2 cellular contexts compared by ENCODE assay signal in the genomic region with DNA sequence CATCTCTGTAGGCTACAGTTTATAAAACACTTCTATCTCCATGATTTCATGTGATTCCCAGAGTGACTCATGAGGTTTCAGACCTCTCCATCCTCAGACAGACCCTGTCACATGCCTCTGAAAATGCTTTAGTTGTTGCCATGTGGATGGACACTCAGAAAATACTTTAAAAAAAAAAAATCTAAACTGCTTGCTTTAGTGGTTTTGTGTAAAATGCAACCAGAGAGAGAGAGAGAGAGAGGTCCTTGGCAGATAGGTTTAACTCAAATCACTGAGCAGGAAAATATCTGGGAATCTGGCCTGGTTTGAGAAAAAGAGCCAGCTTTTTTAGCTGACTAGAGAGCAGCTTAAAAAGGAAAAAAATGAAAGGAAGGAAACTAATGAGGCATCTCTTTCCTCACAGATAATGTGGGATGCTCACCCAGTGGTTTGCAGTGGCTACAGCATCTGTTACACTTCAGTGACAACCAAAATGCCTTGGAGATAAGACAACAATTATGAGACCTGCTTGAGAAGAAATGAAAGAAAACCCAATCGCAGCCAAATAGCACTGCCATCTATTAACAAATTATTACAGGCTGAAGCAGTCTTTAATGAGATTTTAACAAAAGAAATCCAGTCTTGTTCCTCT.
TF ChIP-seq lines count a peak whose summit lies in the region.

No MANE protein-coding gene starts in this region.

TF ChIP-seq in GM23338, 12 proteins besides CTCF, POLR2A, EP300 and RAD21 (continued from another document and continues in another):
- TF ChIP-seq, protein P1, sequence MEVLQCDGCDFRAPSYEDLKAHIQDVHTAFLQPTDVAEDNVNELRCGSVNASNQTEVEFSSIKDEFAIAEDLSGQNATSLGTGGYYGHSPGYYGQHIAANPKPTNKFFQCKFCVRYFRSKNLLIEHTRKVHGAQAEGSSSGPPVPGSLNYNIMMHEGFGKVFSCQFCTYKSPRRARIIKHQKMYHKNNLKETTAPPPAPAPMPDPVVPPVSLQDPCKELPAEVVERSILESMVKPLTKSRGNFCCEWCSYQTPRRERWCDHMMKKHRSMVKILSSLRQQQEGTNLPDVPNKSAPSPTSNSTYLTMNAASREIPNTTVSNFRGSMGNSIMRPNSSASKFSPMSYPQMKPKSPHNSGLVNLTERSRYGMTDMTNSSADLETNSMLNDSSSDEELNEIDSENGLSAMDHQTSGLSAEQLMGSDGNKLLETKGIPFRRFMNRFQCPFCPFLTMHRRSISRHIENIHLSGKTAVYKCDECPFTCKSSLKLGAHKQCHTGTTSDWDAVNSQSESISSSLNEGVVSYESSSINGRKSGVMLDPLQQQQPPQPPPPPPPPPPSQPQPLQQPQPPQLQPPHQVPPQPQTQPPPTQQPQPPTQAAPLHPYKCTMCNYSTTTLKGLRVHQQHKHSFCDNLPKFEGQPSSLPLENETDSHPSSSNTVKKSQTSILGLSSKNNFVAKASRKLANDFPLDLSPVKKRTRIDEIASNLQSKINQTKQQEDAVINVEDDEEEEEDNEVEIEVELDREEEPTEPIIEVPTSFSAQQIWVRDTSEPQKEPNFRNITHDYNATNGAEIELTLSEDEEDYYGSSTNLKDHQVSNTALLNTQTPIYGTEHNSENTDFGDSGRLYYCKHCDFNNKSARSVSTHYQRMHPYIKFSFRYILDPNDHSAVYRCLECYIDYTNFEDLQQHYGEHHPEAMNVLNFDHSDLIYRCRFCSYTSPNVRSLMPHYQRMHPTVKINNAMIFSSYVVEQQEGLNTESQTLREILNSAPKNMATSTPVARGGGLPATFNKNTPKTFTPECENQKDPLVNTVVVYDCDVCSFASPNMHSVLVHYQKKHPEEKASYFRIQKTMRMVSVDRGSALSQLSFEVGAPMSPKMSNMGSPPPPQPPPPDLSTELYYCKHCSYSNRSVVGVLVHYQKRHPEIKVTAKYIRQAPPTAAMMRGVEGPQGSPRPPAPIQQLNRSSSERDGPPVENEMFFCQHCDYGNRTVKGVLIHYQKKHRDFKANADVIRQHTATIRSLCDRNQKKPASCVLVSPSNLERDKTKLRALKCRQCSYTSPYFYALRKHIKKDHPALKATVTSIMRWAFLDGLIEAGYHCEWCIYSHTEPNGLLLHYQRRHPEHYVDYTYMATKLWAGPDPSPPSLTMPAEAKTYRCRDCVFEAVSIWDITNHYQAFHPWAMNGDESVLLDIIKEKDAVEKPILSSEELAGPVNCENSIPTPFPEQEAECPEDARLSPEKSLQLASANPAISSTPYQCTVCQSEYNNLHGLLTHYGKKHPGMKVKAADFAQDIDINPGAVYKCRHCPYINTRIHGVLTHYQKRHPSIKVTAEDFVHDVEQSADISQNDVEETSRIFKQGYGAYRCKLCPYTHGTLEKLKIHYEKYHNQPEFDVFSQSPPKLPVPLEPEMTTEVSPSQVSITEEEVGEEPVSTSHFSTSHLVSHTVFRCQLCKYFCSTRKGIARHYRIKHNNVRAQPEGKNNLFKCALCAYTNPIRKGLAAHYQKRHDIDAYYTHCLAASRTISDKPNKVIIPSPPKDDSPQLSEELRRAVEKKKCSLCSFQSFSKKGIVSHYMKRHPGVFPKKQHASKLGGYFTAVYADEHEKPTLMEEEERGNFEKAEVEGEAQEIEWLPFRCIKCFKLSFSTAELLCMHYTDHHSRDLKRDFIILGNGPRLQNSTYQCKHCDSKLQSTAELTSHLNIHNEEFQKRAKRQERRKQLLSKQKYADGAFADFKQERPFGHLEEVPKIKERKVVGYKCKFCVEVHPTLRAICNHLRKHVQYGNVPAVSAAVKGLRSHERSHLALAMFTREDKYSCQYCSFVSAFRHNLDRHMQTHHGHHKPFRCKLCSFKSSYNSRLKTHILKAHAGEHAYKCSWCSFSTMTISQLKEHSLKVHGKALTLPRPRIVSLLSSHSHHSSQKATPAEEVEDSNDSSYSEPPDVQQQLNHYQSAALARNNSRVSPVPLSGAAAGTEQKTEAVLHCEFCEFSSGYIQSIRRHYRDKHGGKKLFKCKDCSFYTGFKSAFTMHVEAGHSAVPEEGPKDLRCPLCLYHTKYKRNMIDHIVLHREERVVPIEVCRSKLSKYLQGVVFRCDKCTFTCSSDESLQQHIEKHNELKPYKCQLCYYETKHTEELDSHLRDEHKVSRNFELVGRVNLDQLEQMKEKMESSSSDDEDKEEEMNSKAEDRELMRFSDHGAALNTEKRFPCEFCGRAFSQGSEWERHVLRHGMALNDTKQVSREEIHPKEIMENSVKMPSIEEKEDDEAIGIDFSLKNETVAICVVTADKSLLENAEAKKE (CRISPR knock-in tag; IDR thresholded peaks at IDR 0.05): no peak
- TF ChIP-seq NANOG (IDR thresholded peaks at IDR 0.05; ENCODE audit: borderline replicate concordance) (no peak), STAT1 (IDR thresholded peaks at IDR 0.05; ENCODE audit: unreplicated experiment) (no peak), POLR2AphosphoS5 (IDR thresholded peaks at IDR 0.05; ENCODE audit: low read depth) (no peak), CREB1 (CRISPR knock-in tag; IDR thresholded peaks at IDR 0.05; ENCODE audit: low read depth) (no peak), ZNF114 (CRISPR knock-in tag; IDR thresholded peaks at IDR 0.05) (no peak), EZH2phosphoT487 (IDR thresholded peaks at IDR 0.05; ENCODE audit: unreplicated experiment) (no peak), ZNF331 (CRISPR knock-in tag; IDR thresholded peaks at IDR 0.05; ENCODE audit: low read depth) (no peak)
- TF ChIP-seq, protein P2, sequence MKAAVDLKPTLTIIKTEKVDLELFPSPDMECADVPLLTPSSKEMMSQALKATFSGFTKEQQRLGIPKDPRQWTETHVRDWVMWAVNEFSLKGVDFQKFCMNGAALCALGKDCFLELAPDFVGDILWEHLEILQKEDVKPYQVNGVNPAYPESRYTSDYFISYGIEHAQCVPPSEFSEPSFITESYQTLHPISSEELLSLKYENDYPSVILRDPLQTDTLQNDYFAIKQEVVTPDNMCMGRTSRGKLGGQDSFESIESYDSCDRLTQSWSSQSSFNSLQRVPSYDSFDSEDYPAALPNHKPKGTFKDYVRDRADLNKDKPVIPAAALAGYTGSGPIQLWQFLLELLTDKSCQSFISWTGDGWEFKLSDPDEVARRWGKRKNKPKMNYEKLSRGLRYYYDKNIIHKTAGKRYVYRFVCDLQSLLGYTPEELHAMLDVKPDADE (IDR thresholded peaks at IDR 0.05): no peak

TF ChIP-seq in SK-N-SH treated with all-trans-retinoic acid at 6 μM for 48 hours, 23 proteins besides CTCF, POLR2A, EP300 and RAD21 (continued from another document):
- TF ChIP-seq, protein P3, sequence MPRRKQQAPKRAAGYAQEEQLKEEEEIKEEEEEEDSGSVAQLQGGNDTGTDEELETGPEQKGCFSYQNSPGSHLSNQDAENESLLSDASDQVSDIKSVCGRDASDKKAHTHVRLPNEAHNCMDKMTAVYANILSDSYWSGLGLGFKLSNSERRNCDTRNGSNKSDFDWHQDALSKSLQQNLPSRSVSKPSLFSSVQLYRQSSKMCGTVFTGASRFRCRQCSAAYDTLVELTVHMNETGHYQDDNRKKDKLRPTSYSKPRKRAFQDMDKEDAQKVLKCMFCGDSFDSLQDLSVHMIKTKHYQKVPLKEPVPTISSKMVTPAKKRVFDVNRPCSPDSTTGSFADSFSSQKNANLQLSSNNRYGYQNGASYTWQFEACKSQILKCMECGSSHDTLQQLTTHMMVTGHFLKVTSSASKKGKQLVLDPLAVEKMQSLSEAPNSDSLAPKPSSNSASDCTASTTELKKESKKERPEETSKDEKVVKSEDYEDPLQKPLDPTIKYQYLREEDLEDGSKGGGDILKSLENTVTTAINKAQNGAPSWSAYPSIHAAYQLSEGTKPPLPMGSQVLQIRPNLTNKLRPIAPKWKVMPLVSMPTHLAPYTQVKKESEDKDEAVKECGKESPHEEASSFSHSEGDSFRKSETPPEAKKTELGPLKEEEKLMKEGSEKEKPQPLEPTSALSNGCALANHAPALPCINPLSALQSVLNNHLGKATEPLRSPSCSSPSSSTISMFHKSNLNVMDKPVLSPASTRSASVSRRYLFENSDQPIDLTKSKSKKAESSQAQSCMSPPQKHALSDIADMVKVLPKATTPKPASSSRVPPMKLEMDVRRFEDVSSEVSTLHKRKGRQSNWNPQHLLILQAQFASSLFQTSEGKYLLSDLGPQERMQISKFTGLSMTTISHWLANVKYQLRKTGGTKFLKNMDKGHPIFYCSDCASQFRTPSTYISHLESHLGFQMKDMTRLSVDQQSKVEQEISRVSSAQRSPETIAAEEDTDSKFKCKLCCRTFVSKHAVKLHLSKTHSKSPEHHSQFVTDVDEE (CRISPR knock-in tag; IDR thresholded peaks at IDR 0.05): no peak
- TF ChIP-seq BACH2 (CRISPR knock-in tag; IDR thresholded peaks at IDR 0.05; ENCODE audit: borderline replicate concordance) (no peak), PPARA (CRISPR knock-in tag; IDR thresholded peaks at IDR 0.05; ENCODE audit: borderline replicate concordance) (no peak)
